16 cellular contexts compared by ENCODE assay signal in genomic region chr12:85130631-85131030, GRCh38.
"Had no signal": no experiment of that assay in that cellular context is flagged by ENCODE, and none has a peak within 500 bp of the region (broad histone marks: within the 10 kb centered on the region; RNA-seq: fewer than 3 reads in every experiment).

No MANE protein-coding gene starts in this region.

- H3K27me3 ChIP-seq: colonic mucosa, esophagus squamous epithelium, gastroesophageal sphincter, sigmoid colon, stomach had no signal

- H3K27ac ChIP-seq: colonic mucosa, esophagus squamous epithelium, gastroesophageal sphincter, sigmoid colon, stomach had no signal

- H3K4me1 Mint-ChIP-seq: activated CD4-positive, alpha-beta memory T cell treated with anti-CD3 and anti-CD28 coated beads, Interleukin-2, amount 10 ng/mL, durations not matched to agents 7 days and 5 days; activated naive CD8-positive, alpha-beta T cell treated with anti-CD3 and anti-CD28 coated beads for 36 hours; immature natural killer cell had no signal

- H3K36me3 ChIP-seq: colonic mucosa, esophagus squamous epithelium, gastroesophageal sphincter, sigmoid colon, stomach had no signal

- H3K4me3 ChIP-seq: colonic mucosa, esophagus squamous epithelium, gastroesophageal sphincter, sigmoid colon, stomach had no signal

- H3K4me1 ChIP-seq: colonic mucosa, esophagus squamous epithelium, gastroesophageal sphincter, sigmoid colon, stomach had no signal

- H3K9me3 Mint-ChIP-seq: activated CD4-positive, alpha-beta memory T cell treated with anti-CD3 and anti-CD28 coated beads, Interleukin-2, amount 10 ng/mL, durations not matched to agents 7 days and 5 days; activated naive CD8-positive, alpha-beta T cell treated with anti-CD3 and anti-CD28 coated beads for 36 hours had no signal

- H3K36me3 Mint-ChIP-seq: activated naive CD8-positive, alpha-beta T cell treated with anti-CD3 and anti-CD28 coated beads for 36 hours; immature natural killer cell; natural killer cell treated with Interleukin-12 subunit alpha and Interleukin-12 subunit beta and Interleukin-15 and Interleukin-18, amount 100 ng/mL, for 72 hours had no signal

- H3K4me3 Mint-ChIP-seq: activated CD4-positive, alpha-beta memory T cell treated with anti-CD3 and anti-CD28 coated beads, Interleukin-2, amount 10 ng/mL, durations not matched to agents 7 days and 5 days; activated naive CD8-positive, alpha-beta T cell treated with anti-CD3 and anti-CD28 coated beads for 36 hours; immature natural killer cell; natural killer cell treated with Interleukin-12 subunit alpha and Interleukin-12 subunit beta and Interleukin-15 and Interleukin-18, amount 100 ng/mL, for 72 hours had no signal

- H3K9me3 ChIP-seq: colonic mucosa, esophagus squamous epithelium, gastroesophageal sphincter, sigmoid colon, stomach had no signal

- ATAC-seq: gastroesophageal sphincter; left cardiac atrium; natural killer cell treated with Interleukin-12 subunit alpha and Interleukin-12 subunit beta and Interleukin-15 and Interleukin-18, amount 100 ng/mL, for 72 hours had no signal

- DNase-seq: activated CD4-positive, alpha-beta memory T cell treated with anti-CD3 and anti-CD28 coated beads, Interleukin-2, amount 10 ng/mL, durations not matched to agents 7 days and 5 days; activated gamma-delta T cell; activated naive CD8-positive, alpha-beta T cell treated with anti-CD3 and anti-CD28 coated beads for 36 hours; activated T-cell treated with anti-CD3 and anti-CD28 coated beads, Interleukin-2, amount 50 U/mL, for 48 hours; aorta; colonic mucosa; esophagus squamous epithelium; immature natural killer cell; left cardiac atrium; occipital lobe; sigmoid colon; stimulated activated CD4-positive, alpha-beta T cell treated with anti-CD3 and anti-CD28 coated beads, Interleukin-4, amount 100 ng/mL, for 24 hours; stomach; T1000 had no signal

- H3K27ac Mint-ChIP-seq: activated CD4-positive, alpha-beta memory T cell treated with anti-CD3 and anti-CD28 coated beads, Interleukin-2, amount 10 ng/mL, durations not matched to agents 7 days and 5 days; activated naive CD8-positive, alpha-beta T cell treated with anti-CD3 and anti-CD28 coated beads for 36 hours; immature natural killer cell; natural killer cell treated with Interleukin-12 subunit alpha and Interleukin-12 subunit beta and Interleukin-15 and Interleukin-18, amount 100 ng/mL, for 72 hours had no signal

- H3K27me3 Mint-ChIP-seq: activated CD4-positive, alpha-beta memory T cell treated with anti-CD3 and anti-CD28 coated beads, Interleukin-2, amount 10 ng/mL, durations not matched to agents 7 days and 5 days; activated naive CD8-positive, alpha-beta T cell treated with anti-CD3 and anti-CD28 coated beads for 36 hours; natural killer cell treated with Interleukin-12 subunit alpha and Interleukin-12 subunit beta and Interleukin-15 and Interleukin-18, amount 100 ng/mL, for 72 hours had no signal
